ENCODE assay signal across 8 cellular contexts in genomic region chr17:2123467-2124251, GRCh38.
DNase-seq lines count a peak whose midpoint lies in the region; ATAC-seq, FAIRE-seq and TF ChIP-seq lines count a peak whose summit lies in the region.

No MANE protein-coding gene starts in this region.

- POLR2A ChIA-PET in A549 (lab: Yijun Ruan, JAX) (no interaction called here), K562 (lab: Yijun Ruan, JAX) (no interaction called here)

- H3K9me3 ChIP-seq in A549, result no peaks in the 10 kb centered on the region
- no peaks in the 10 kb centered on the region for H3K9me3 ChIP-seq in K562 (replicated peaks; ENCODE audit: control insufficient read depth, insufficient read depth, low read depth, low read length)
- H3K9me3 ChIP-seq in tibial nerve, result no peaks in the 10 kb centered on the region

- no TSS peak for BruUV-seq in K562 (replicated peaks; lab: Mats Ljungman, UMichigan)

- intact Hi-C loops in K562 (cut with micrococcal nuclease) (no loop called here), left colon (cut with DNase I, micrococcal nuclease) (no loop called here)

- H2AFZ ChIP-seq in K562 (ENCODE audit: low read depth, low read length), result no peak overlapping the region

- in situ Hi-C loops in K562 (cut with MboI), result no loop called here

- WGBS in A549 (ENCODE audit: missing lambda C conversion rate), result 83% methylated on average over 4 of the region's 4 CpGs
- 56% methylated on average over 4 of the region's 4 CpGs for WGBS in K562 (ENCODE audit: insufficient coverage, low coverage, missing lambda C conversion rate)
- 31 to 38% methylated on average over 4 of the region's 4 CpGs for WGBS in tibial nerve, 2 donors

- H3K27ac ChIP-seq in A549 (no peak overlapping the region), K562 (ENCODE audit: extremely low read depth, low read depth, low read length) (no peak overlapping the region), tibial nerve (peak overlapping the region in 3 of 4 donors; percentile 50 to 78 (median 78))

- TF ChIP-seq CTCF in A549 (IDR thresholded peaks at IDR 0.05) (no peak), K562 (IDR thresholded peaks at IDR 0.05 in 2 of 3, conservative IDR thresholded peaks at IDR 0.05 in 1 of 3; ENCODE audit: insufficient read depth in 2 of 3, low read depth in 1 of 3, low read length in 3 of 3) (no peak), tibial nerve (IDR thresholded peaks at IDR 0.05) (no peak)

- FAIRE-seq in A549 (lab: Jason Lieb, UNC), result no peak
- FAIRE-seq in K562 (lab: Jason Lieb, UNC), result no peak

- no peak for TF ChIP-seq EP300 in A549 (IDR thresholded peaks at IDR 0.05)
- TF ChIP-seq EP300 in K562 (IDR thresholded peaks at IDR 0.05; ENCODE audit: low read length), result no peak
- TF ChIP-seq EP300 in tibial nerve (IDR thresholded peaks at IDR 0.05), result no peak

- DNase-seq in A549 (ENCODE audit: low read depth in 1 of 2, low spot score in 1 of 2) (no peak), HT-29 (ENCODE audit: low spot score) (peak; percentile 44), K562 (ENCODE audit: extremely low read depth in 1 of 4, low spot score in 3 of 4) (no peak), left colon (peak; percentile 37 to 62), tibial nerve (ENCODE audit: low spot score in 2 of 2) (no peak), amniotic stem cell (lab: John Stamatoyannopoulos, UW) (no peak)

- no peak for TF ChIP-seq POLR2A in A549 (IDR thresholded peaks at IDR 0.05; ENCODE audit: low read length)
- TF ChIP-seq POLR2A in K562 (conservative IDR thresholded peaks at IDR 0.05), result no peak
- no peak for TF ChIP-seq POLR2A in tibial nerve (IDR thresholded peaks at IDR 0.05)

- peaks cover 4% of the 10 kb centered on the region; the same call in 2 of the 3 replicates for H3K4me1 ChIP-seq in A549
- H3K4me1 ChIP-seq in K562 (replicated peaks in 1 of 2; ENCODE audit: control insufficient read depth in 2 of 2, insufficient read depth in 2 of 2, low read length in 2 of 2), result peaks cover 4 to 5% of the 10 kb centered on the region in 2 experiments; a peak in 4 of 5 replicates
- peaks cover 0 to 36% (median 23%) of the 10 kb centered on the region in 4 donors for H3K4me1 ChIP-seq in tibial nerve

- H3K36me3 ChIP-seq in K562 (ENCODE audit: control insufficient read depth, insufficient read depth, low read length), result no peaks in the 10 kb centered on the region
- peaks cover 0 to 18% (median 0%) of the 10 kb centered on the region in 3 donors for H3K36me3 ChIP-seq in tibial nerve

- H3K9me1 ChIP-seq in K562 (ENCODE audit: control insufficient read depth, insufficient read depth, low read length), result no peaks in the 10 kb centered on the region

- H3K4me2 ChIP-seq in A549 (no peak overlapping the region), K562 (ENCODE audit: insufficient read depth, low read length) (no peak overlapping the region)

- CTCF ChIA-PET in A549 (lab: Yijun Ruan, JAX), result interaction anchor here (0.9 to 2.7 kb wide), 6 partner anchors 14 to 121 kb away, joined by 3 to 15 read pairs (median 5); partner anchors contain the start of gene HIC1
- CTCF ChIA-PET in K562 (lab: Yijun Ruan, JAX; ENCODE audit: low intra/inter-chr PET ratio), result no interaction called here

- H3K4me3 ChIP-seq in A549 (no peak overlapping the region), K562 (no peak overlapping the region), tibial nerve (no peak overlapping the region)

- no peaks in the 10 kb centered on the region for H4K20me1 ChIP-seq in K562 (replicated peaks; ENCODE audit: control insufficient read depth, insufficient read depth, low read length)

- H3K27me3 ChIP-seq in K562 (ENCODE audit: control insufficient read depth in 2 of 2, insufficient read depth in 2 of 2, low read length in 2 of 2) (no peaks in the 10 kb centered on the region), tibial nerve (no peaks in the 10 kb centered on the region)

- H3K79me2 ChIP-seq in K562 (ENCODE audit: control insufficient read depth, insufficient read depth, low read length), result no peaks in the 10 kb centered on the region

- no peak for TF ChIP-seq RAD21 in A549 (conservative IDR thresholded peaks at IDR 0.05 in 1 of 2, IDR thresholded peaks at IDR 0.05 in 1 of 2)
- TF ChIP-seq RAD21 in K562 (CRISPR knock-in tag; conservative IDR thresholded peaks at IDR 0.05 in 1 of 2, IDR thresholded peaks at IDR 0.05 in 1 of 2), result no peak

- peak; percentile 50 to 59; a peak in 5 of 6 replicates for ATAC-seq in A549
- peak; percentile 31 for ATAC-seq in K562
- peak; percentile 90 for ATAC-seq in left colon
- ATAC-seq in HG03097 (IDR thresholded peaks at IDR 0.05; ENCODE audit: low FRiP score, unreplicated experiment), result no peak
- ATAC-seq in HG02885 (IDR thresholded peaks at IDR 0.05; ENCODE audit: poor library complexity, unreplicated experiment), result no peak

- peak overlapping the region in 1 of 2 experiments; percentile 68; a peak in 1 of 4 replicates for H3K9ac ChIP-seq in K562 (ENCODE audit: insufficient read depth in 1 of 2, low read depth in 2 of 2, low read length in 2 of 2)

TF ChIP-seq in A549, 52 proteins besides CTCF, POLR2A, EP300 and RAD21 (continues in another document):
- TF ChIP-seq, protein P1, sequence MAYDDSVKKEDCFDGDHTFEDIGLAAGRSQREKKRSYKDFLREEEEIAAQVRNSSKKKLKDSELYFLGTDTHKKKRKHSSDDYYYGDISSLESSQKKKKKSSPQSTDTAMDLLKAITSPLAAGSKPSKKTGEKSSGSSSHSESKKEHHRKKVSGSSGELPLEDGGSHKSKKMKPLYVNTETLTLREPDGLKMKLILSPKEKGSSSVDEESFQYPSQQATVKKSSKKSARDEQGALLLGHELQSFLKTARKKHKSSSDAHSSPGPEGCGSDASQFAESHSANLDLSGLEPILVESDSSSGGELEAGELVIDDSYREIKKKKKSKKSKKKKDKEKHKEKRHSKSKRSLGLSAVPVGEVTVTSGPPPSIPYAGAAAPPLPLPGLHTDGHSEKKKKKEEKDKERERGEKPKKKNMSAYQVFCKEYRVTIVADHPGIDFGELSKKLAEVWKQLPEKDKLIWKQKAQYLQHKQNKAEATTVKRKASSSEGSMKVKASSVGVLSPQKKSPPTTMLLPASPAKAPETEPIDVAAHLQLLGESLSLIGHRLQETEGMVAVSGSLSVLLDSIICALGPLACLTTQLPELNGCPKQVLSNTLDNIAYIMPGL (CRISPR knock-in tag; IDR thresholded peaks at IDR 0.05; ENCODE audit: borderline replicate concordance), result no peak
- TF ChIP-seq CHD4 (IDR thresholded peaks at IDR 0.05; ENCODE audit: borderline replicate concordance), result no peak
- TF ChIP-seq MAFK (IDR thresholded peaks at IDR 0.05; ENCODE audit: partially characterized antibody), result no peak
- no peak for TF ChIP-seq RFX5 (IDR thresholded peaks at IDR 0.05)
- no peak for TF ChIP-seq HOXB5 (CRISPR knock-in tag; IDR thresholded peaks at IDR 0.05)
- TF ChIP-seq EHMT2 (IDR thresholded peaks at IDR 0.05; ENCODE audit: low read depth), result no peak
- no peak for TF ChIP-seq CBX2 (IDR thresholded peaks at IDR 0.05; ENCODE audit: borderline replicate concordance, low read depth)
- TF ChIP-seq EHF (CRISPR knock-in tag; IDR thresholded peaks at IDR 0.05), result no peak
- TF ChIP-seq, protein P2, sequence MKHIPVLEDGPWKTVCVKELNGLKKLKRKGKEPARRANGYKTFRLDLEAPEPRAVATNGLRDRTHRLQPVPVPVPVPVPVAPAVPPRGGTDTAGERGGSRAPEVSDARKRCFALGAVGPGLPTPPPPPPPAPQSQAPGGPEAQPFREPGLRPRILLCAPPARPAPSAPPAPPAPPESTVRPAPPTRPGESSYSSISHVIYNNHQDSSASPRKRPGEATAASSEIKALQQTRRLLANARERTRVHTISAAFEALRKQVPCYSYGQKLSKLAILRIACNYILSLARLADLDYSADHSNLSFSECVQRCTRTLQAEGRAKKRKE (CRISPR knock-in tag; IDR thresholded peaks at IDR 0.05; ENCODE audit: low read depth), result no peak
- no peak for TF ChIP-seq JUN (IDR thresholded peaks at IDR 0.05)
- TF ChIP-seq NFE2L2 (conservative IDR thresholded peaks at IDR 0.05; ENCODE audit: low read length), result no peak
- TF ChIP-seq RARB (CRISPR knock-in tag; IDR thresholded peaks at IDR 0.05), result no peak
- TF ChIP-seq SREBF2 (IDR thresholded peaks at IDR 0.05), result no peak

TF ChIP-seq in K562, 482 proteins besides CTCF, POLR2A, EP300 and RAD21 (continues in another document):
- TF ChIP-seq CREM (IDR thresholded peaks at IDR 0.05; ENCODE audit: low read depth) (no peak), PML (IDR thresholded peaks at IDR 0.05; ENCODE audit: low read length) (no peak), ZNF23 (CRISPR knock-in tag; IDR thresholded peaks at IDR 0.05) (no peak), CSDE1 (IDR thresholded peaks at IDR 0.05) (no peak), NFIX (CRISPR knock-in tag; IDR thresholded peaks at IDR 0.05; ENCODE audit: low read depth) (no peak), TRIM28 (IDR thresholded peaks at IDR 0.05) (no peak)
- TF ChIP-seq, protein P1 (CRISPR knock-in tag; IDR thresholded peaks at IDR 0.05), result no peak
- TF ChIP-seq, protein P3, sequence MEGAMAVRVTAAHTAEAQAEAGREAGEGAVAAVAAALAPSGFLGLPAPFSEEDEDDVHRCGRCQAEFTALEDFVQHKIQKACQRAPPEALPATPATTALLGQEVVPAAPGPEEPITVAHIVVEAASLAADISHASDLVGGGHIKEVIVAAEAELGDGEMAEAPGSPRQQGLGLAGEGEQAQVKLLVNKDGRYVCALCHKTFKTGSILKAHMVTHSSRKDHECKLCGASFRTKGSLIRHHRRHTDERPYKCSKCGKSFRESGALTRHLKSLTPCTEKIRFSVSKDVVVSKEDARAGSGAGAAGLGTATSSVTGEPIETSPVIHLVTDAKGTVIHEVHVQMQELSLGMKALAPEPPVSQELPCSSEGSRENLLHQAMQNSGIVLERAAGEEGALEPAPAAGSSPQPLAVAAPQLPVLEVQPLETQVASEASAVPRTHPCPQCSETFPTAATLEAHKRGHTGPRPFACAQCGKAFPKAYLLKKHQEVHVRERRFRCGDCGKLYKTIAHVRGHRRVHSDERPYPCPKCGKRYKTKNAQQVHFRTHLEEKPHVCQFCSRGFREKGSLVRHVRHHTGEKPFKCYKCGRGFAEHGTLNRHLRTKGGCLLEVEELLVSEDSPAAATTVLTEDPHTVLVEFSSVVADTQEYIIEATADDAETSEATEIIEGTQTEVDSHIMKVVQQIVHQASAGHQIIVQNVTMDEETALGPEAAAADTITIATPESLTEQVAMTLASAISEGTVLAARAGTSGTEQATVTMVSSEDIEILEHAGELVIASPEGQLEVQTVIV (CRISPR knock-in tag; IDR thresholded peaks at IDR 0.05; ENCODE audit: borderline replicate concordance), result no peak

Comparison
In these comparisons a context has a peak if more than half of its experiments do, and no peak if none do; other contexts are left out.
1. ATAC-seq: peak in A549 (2 of 2), K562 (single experiment) and left colon (single experiment); none in HG03097 (single experiment) and HG02885 (single experiment).
2. DNase-seq: peak in HT-29 (single experiment) and left colon (2 of 2); none in A549 (0 of 2), K562 (0 of 4), tibial nerve (0 of 2) and amniotic stem cell (single experiment).
3. H3K27ac ChIP-seq: peak in tibial nerve (3 of 4); none in A549 (0 of 2) and K562 (single experiment).